ENCODE assay signal across 20 cellular contexts in genomic region chr18:50492061-50492460, GRCh38.
"Had no signal": no experiment of that assay in that cellular context is flagged by ENCODE, and none has a peak within 500 bp of the region (broad histone marks: within the 10 kb centered on the region; RNA-seq: fewer than 3 reads in every experiment).

No MANE protein-coding gene starts in this region.

- H3K4me1 ChIP-seq: SJSA1 had no signal

- H3K27me3 ChIP-seq: SJSA1 had no signal

- H3K9ac ChIP-seq: KMS-11 had no signal

- H3K27ac Mint-ChIP-seq: IgD-negative memory B cell had no signal

- H3K36me3 ChIP-seq: SJSA1 had no signal

- H3K27ac ChIP-seq: KMS-11, SJSA1, SK-N-MC had no signal

- ATAC-seq: HepG2, K562 had no signal

- H3K4me3 ChIP-seq: K562, SJSA1, SK-N-MC had no signal

- DNase-seq: Kasumi-1, MM.1S, NCI-H1092 treated with DMSO at 0.1 percent for 48 hours, NCI-H1436, NCI-H187, NCI-H2029, NCI-H2081 treated with DMSO at 0.1 percent for 48 hours, NCI-H2227 treated with DMSO at 0.1 percent for 48 hours, NCI-H524, NCI-H526 treated with DMSO at 0.1 percent for 48 hours, NCI-H774, Right ventricle myocardium superior, RPMI8226, SIG-M5 had no signal

- H3K36me3 Mint-ChIP-seq: IgD-negative memory B cell had no signal

- H3K4me2 ChIP-seq: KMS-11 had no signal

- H3K4me1 Mint-ChIP-seq: IgD-negative memory B cell had no signal

- H3K4me3 Mint-ChIP-seq: IgD-negative memory B cell had no signal

- H3K9me3 ChIP-seq: SJSA1 had no signal
